Comparison of ENCODE assay signal across 8 cellular contexts in the genomic region with DNA sequence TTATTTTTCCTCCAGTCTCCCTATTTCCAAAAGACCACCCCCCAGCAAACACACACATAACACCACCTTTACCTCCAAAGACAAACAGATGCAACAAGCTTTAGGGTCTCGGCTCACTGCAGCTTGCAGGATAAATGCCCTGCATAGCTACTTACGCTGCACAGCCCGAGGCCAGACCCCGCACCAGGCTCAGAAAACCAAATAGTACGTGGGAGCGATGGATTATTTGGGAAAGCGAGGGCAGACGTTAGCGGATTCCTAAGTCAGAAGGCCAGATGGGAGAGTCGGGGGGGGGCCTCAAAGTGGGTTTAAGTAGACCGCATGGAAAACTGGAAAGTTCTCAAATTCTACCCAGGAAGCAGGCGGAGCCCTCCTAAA. TPM values are rescaled to one million over a fixed set of nuclear protein-coding genes. Genes with fewer than 3 reads are reported as not detected.
DNase-seq lines count a peak whose midpoint lies in the region; ATAC-seq and TF ChIP-seq lines count a peak whose summit lies in the region.

No MANE protein-coding gene starts in this region.

- H3K36me3 Mint-ChIP-seq in CD14-positive monocyte (peaks cover 2 to 14% of the 10 kb centered on the region in 2 donors), brain (peaks cover 8% of the 10 kb centered on the region)

- DNase-seq in CD14-positive monocyte (ENCODE audit: low spot score) (no peak), Karpas-422 (peak; percentile 59), tibial artery (no peak), NOMO-1 (lab: John Stamatoyannopoulos, UW; ENCODE audit: unreplicated experiment in 2 of 2) (no peak)

- H3K36me3 ChIP-seq in Karpas-422 (ENCODE audit: insufficient read depth, low read length), result peaks cover 14% of the 10 kb centered on the region; the same call in 1 of the 2 replicates
- H3K36me3 ChIP-seq in liver (ENCODE audit: control insufficient read depth in 4 of 4, insufficient read depth in 3 of 4, low read depth in 1 of 4, low read length in 3 of 4), result peaks cover 0 to 9% (median 6%) of the 10 kb centered on the region in 4 donors
- H3K36me3 ChIP-seq in tibial artery, result peaks cover 0 to 9% (median 0%) of the 10 kb centered on the region in 3 donors

- H3K27ac ChIP-seq in Karpas-422 (ENCODE audit: low read length), result peak overlapping the region; percentile 52
- H3K27ac ChIP-seq in liver (ENCODE audit: low read depth in 1 of 2, low read length in 2 of 2), result peak overlapping the region; percentile 91 to 94
- peak overlapping the region; percentile 83 to 87 for H3K27ac ChIP-seq in tibial artery

- peaks cover 0 to 1% (median 0%) of the 10 kb centered on the region in 3 donors for H3K27me3 Mint-ChIP-seq in CD14-positive monocyte (ENCODE audit: low read depth in 3 of 3)
- H3K27me3 Mint-ChIP-seq in brain, result peaks cover 12% of the 10 kb centered on the region

- H3K27me3 ChIP-seq in Karpas-422 (ENCODE audit: low read length) (no peaks in the 10 kb centered on the region), liver (ENCODE audit: control insufficient read depth in 4 of 4, insufficient read depth in 4 of 4, low read length in 3 of 4) (no peaks in the 10 kb centered on the region), tibial artery (no peaks in the 10 kb centered on the region)

- no peak for ATAC-seq in HG02623 (IDR thresholded peaks at IDR 0.05; ENCODE audit: unreplicated experiment)
- no peak for ATAC-seq in GM19324 (IDR thresholded peaks at IDR 0.05; ENCODE audit: low FRiP score, unreplicated experiment)

- H3K4me3 ChIP-seq in Karpas-422 (ENCODE audit: low read length) (peak overlapping the region; percentile 94), liver (ENCODE audit: low read depth in 1 of 3, low read length in 3 of 3) (peak overlapping the region; percentile 91 to 95 (median 94)), tibial artery (peak overlapping the region; percentile 63 to 75)

- H4K20me1 ChIP-seq in Karpas-422 (ENCODE audit: insufficient read depth, low read depth, low read length), result peaks cover 12% of the 10 kb centered on the region; the same call in 1 of the 2 replicates

- no peaks in the 10 kb centered on the region for H3K9me3 ChIP-seq in Karpas-422 (ENCODE audit: low read length)
- no peaks in the 10 kb centered on the region for H3K9me3 ChIP-seq in liver (ENCODE audit: control insufficient read depth in 4 of 4, low read length in 3 of 4)
- no peaks in the 10 kb centered on the region for H3K9me3 ChIP-seq in tibial artery

- WGBS in liver, result under 1% methylated on average over 12 of the region's 12 CpGs

- H3K4me1 Mint-ChIP-seq in CD14-positive monocyte (peaks cover 16% of the 10 kb centered on the region), brain (peaks cover 26% of the 10 kb centered on the region)

- no peaks in the 10 kb centered on the region for H3K9me2 ChIP-seq in Karpas-422 (replicated peaks; ENCODE audit: insufficient read depth, low read length)

- peaks cover 29% of the 10 kb centered on the region for H3K4me1 ChIP-seq in Karpas-422 (ENCODE audit: low read length)
- H3K4me1 ChIP-seq in liver (ENCODE audit: control insufficient read depth in 4 of 4, insufficient read depth in 4 of 4, low read length in 3 of 4), result peaks cover 3 to 34% (median 17%) of the 10 kb centered on the region in 4 donors
- H3K4me1 ChIP-seq in tibial artery, result peaks cover 0 to 52% (median 23%) of the 10 kb centered on the region in 4 donors

- H3K4me2 ChIP-seq in Karpas-422 (ENCODE audit: low read depth, low read length, poor library complexity, severe bottlenecking), result peak overlapping the region; percentile 87

- intact Hi-C loops in CD14-positive monocyte (cut with micrococcal nuclease) (loop anchor here (2.0 to 5.0 kb wide), 4 partner anchors 41 to 750 kb away; a partner anchor contains a TSS), tibial artery (cut with DNase I; ENCODE audit: low total_unique reads) (loop anchor here (5.0 kb wide), 1 partner anchor 40 kb away; a partner anchor contains a TSS)

- H3K4me3 Mint-ChIP-seq in CD14-positive monocyte (peak overlapping the region; percentile 93 to 98), brain (peak overlapping the region; percentile 90 to 100 (median 94))

- no peak for TF ChIP-seq RAD21 in liver (IDR thresholded peaks at IDR 0.05)

- H3K9me3 Mint-ChIP-seq in CD14-positive monocyte, result no peaks in the 10 kb centered on the region
- no peaks in the 10 kb centered on the region for H3K9me3 Mint-ChIP-seq in brain

- H2AFZ ChIP-seq in Karpas-422 (ENCODE audit: low read length), result no peak overlapping the region

- peaks cover 61% of the 10 kb centered on the region for H3K79me2 ChIP-seq in Karpas-422 (ENCODE audit: low read length)

- TF ChIP-seq CTCF in CD14-positive monocyte (IDR thresholded peaks at IDR 0.05) (no peak), brain (conservative IDR thresholded peaks at IDR 0.05) (no peak), liver (IDR thresholded peaks at IDR 0.05; ENCODE audit: low read depth, low read length, missing input control) (no peak), tibial artery (IDR thresholded peaks at IDR 0.05) (no peak)

- H3K9ac ChIP-seq in Karpas-422 (ENCODE audit: low read length), result peak overlapping the region; percentile 93
- H3K9ac ChIP-seq in liver (ENCODE audit: low read depth in 1 of 2, low read length in 2 of 2), result peak overlapping the region; percentile 46 to 84

- H3K27ac Mint-ChIP-seq in CD14-positive monocyte (peak overlapping the region; percentile 96 to 98 (median 97)), brain (peak overlapping the region; percentile 85 to 95 (median 92))

TF ChIP-seq in liver, 16 proteins besides CTCF, POLR2A, EP300 and RAD21 (continues in another document):
- TF ChIP-seq GABPA (IDR thresholded peaks at IDR 0.05 in 1 of 2, conservative IDR thresholded peaks at IDR 0.05 in 1 of 2) (no peak), HNF4G (IDR thresholded peaks at IDR 0.05) (no peak), HNF4A (conservative IDR thresholded peaks at IDR 0.05) (no peak), YY1 (IDR thresholded peaks at IDR 0.05) (no peak), EGR1 (IDR thresholded peaks at IDR 0.05; ENCODE audit: low read depth in 2 of 2) (no peak), FOXA1 (IDR thresholded peaks at IDR 0.05) (no peak), RXRA (IDR thresholded peaks at IDR 0.05) (no peak), NR2F2 (IDR thresholded peaks at IDR 0.05) (no peak), SP1 (IDR thresholded peaks at IDR 0.05) (no peak), FOXA2 (IDR thresholded peaks at IDR 0.05) (no peak)
- TF ChIP-seq, protein P1, sequence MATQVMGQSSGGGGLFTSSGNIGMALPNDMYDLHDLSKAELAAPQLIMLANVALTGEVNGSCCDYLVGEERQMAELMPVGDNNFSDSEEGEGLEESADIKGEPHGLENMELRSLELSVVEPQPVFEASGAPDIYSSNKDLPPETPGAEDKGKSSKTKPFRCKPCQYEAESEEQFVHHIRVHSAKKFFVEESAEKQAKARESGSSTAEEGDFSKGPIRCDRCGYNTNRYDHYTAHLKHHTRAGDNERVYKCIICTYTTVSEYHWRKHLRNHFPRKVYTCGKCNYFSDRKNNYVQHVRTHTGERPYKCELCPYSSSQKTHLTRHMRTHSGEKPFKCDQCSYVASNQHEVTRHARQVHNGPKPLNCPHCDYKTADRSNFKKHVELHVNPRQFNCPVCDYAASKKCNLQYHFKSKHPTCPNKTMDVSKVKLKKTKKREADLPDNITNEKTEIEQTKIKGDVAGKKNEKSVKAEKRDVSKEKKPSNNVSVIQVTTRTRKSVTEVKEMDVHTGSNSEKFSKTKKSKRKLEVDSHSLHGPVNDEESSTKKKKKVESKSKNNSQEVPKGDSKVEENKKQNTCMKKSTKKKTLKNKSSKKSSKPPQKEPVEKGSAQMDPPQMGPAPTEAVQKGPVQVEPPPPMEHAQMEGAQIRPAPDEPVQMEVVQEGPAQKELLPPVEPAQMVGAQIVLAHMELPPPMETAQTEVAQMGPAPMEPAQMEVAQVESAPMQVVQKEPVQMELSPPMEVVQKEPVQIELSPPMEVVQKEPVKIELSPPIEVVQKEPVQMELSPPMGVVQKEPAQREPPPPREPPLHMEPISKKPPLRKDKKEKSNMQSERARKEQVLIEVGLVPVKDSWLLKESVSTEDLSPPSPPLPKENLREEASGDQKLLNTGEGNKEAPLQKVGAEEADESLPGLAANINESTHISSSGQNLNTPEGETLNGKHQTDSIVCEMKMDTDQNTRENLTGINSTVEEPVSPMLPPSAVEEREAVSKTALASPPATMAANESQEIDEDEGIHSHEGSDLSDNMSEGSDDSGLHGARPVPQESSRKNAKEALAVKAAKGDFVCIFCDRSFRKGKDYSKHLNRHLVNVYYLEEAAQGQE (IDR thresholded peaks at IDR 0.05), result no peak
- TF ChIP-seq, protein P2, sequence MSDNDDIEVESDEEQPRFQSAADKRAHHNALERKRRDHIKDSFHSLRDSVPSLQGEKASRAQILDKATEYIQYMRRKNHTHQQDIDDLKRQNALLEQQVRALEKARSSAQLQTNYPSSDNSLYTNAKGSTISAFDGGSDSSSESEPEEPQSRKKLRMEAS (IDR thresholded peaks at IDR 0.05), result no peak
- TF ChIP-seq, protein P3, sequence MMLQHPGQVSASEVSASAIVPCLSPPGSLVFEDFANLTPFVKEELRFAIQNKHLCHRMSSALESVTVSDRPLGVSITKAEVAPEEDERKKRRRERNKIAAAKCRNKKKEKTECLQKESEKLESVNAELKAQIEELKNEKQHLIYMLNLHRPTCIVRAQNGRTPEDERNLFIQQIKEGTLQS (IDR thresholded peaks at IDR 0.05), result no peak

RNA-seq across cellular contexts. Expression of a gene that starts 0.4 kb away (rescaled TPM):
- polyA plus RNA-seq in CD14-positive monocyte (100 to 1,000 TPM; 140 to 166 TPM), brain (ENCODE audit: insufficient read depth, low read depth, low replicate concordance) (35.7 TPM), liver (10 to 100 TPM in 1 of 2 donors, 1 to 10 TPM in 1; 9.5 to 16.6 TPM)
- 71.6 and 119 TPM in 2 replicates for total RNA-seq in Karpas-422 (2014; rRNA removed; shearing (Covaris generic); ENCODE audit: low replicate concordance)
- total RNA-seq in liver, result 10 to 100 TPM; 14.7 to 15.7 TPM

RNA-seq across cellular contexts. Expression of a gene that starts 33.7 kb away (rescaled TPM):
- polyA plus RNA-seq in CD14-positive monocyte (not detected), brain (ENCODE audit: insufficient read depth, low read depth, low replicate concordance) (22.1 TPM), liver (under 1 TPM; 0.29 to 0.98 TPM)
- total RNA-seq in Karpas-422 (2014; rRNA removed; shearing (Covaris generic); ENCODE audit: low replicate concordance), result 0.14 TPM in 1 of 2 replicates, not detected in the other
- total RNA-seq in liver, result 1 to 10 TPM; 1.2 to 2.8 TPM

RNA-seq across cellular contexts. Expression of a gene that starts 40.8 kb away (rescaled TPM):
- polyA plus RNA-seq in CD14-positive monocyte, result 100 to 1,000 TPM; 104 to 122 TPM
- total RNA-seq in Karpas-422 (2014; rRNA removed; shearing (Covaris generic); ENCODE audit: low replicate concordance), result 62.7 and 109 TPM in 2 replicates
- 98.4 TPM for polyA plus RNA-seq in brain (ENCODE audit: insufficient read depth, low read depth, low replicate concordance)
- 100 to 1,000 TPM in 1 of 2 donors, 10 to 100 TPM in 1; 79.7 to 261 TPM for total RNA-seq in liver
- polyA plus RNA-seq in liver, result 100 to 1,000 TPM; 213 to 478 TPM

Comparison
In these comparisons a context has a peak if more than half of its experiments do, and no peak if none do; other contexts are left out.
1. RNA of a gene that starts 33.7 kb away (polyA plus RNA-seq): 22.1 TPM in brain (single experiment); 0.29 to 0.98 TPM in liver and not detected in CD14-positive monocyte; every median in the first group is over 10 times any median in the second.
2. Peak in every context shown above with its lines, with median percentiles within 50 percentile points of each other: H3K27ac ChIP-seq and H3K4me3 ChIP-seq.